Comparison of ENCODE assay signal across 8 cellular contexts in the genomic region with DNA sequence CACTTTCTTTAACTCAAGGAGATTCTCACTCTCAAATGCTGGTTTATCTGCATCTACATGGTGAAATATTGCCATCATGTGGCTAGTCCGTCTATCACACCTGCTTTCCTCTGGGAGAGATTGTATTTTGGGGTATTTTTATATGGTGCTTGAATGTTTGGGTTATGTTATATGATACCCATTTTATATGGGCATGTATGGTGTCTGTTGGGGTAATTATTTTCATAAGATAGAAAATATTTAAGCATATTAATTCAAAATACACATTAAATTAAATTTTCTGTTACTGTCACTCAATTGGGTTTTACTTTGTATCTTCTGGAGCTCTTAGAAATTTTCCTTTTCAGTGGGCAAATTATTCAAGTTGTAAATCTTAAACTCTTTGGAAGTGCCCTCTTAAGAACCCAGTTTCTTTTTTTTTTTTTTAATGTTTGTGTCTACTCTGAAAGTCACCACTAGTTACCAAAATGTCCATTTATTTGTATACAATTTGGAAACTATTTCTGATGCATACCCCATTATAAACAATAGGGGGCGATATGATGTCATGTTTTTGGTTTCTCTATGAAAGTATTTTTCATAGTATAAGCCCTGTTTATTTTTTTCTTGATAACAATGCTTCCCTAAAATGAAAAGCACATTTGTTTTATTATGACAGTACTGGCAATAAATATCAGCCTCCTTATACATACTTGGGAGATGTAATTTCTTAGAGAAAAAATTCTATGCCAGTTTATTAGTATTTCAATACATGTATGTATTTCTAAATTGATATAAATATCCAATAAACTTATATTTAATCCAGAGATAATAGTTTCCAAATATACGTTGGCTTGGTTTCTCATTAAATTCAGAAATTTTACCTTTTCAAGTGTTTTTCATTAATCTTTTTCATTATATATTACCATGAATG. TPM values are rescaled to one million over a fixed set of nuclear protein-coding genes. Genes with fewer than 3 reads are reported as not detected.
DNase-seq lines count a peak whose midpoint lies in the region; ATAC-seq and TF ChIP-seq lines count a peak whose summit lies in the region.

No MANE protein-coding gene starts in this region.

- H3K4me3 Mint-ChIP-seq in WTC11, result no peak overlapping the region

- no peak for TF ChIP-seq EP300 in upper lobe of left lung (IDR thresholded peaks at IDR 0.05)

- H3K27me3 ChIP-seq in upper lobe of left lung, result no peaks in the 10 kb centered on the region

- no peaks in the 10 kb centered on the region for H3K27me3 Mint-ChIP-seq in WTC11 (ENCODE audit: low read depth)

- no peak for TF ChIP-seq POLR2A in GM18505 (IDR thresholded peaks at IDR 0.05; ENCODE audit: borderline replicate concordance, extremely low read depth, insufficient read depth, insufficient read length)
- no peak for TF ChIP-seq POLR2A in upper lobe of left lung (IDR thresholded peaks at IDR 0.05)

- POLR2A ChIA-PET in WTC11 (lab: Charles Lee), result no interaction called here

- no peak overlapping the region for H3K27ac Mint-ChIP-seq in WTC11

- no peaks in the 10 kb centered on the region for H3K36me3 Mint-ChIP-seq in WTC11

- no peak overlapping the region for H3K27ac ChIP-seq in upper lobe of left lung

- no peaks in the 10 kb centered on the region for H3K36me3 ChIP-seq in upper lobe of left lung

- H3K4me1 ChIP-seq in upper lobe of left lung, result no peaks in the 10 kb centered on the region

- TF ChIP-seq CTCF in WTC11 (IDR thresholded peaks at IDR 0.05) (peak; percentile 61), upper lobe of left lung (IDR thresholded peaks at IDR 0.05) (peak in 5 of 6 experiments; percentile 5 to 52 (median 44))

- CTCF ChIA-PET in WTC11 (lab: Charles Lee), result interaction anchor here (0.6 to 1.7 kb wide), 14 partner anchors 10 to 576 kb away, joined by 3 to 15 read pairs (median 3); no protein-coding TSS in a partner anchor

- ATAC-seq in GM18505 (IDR thresholded peaks at IDR 0.05; ENCODE audit: unreplicated experiment) (peak; percentile 92), HG02943 (IDR thresholded peaks at IDR 0.05; ENCODE audit: low read depth, unreplicated experiment) (peak; percentile 70), WTC11 (peak; percentile 82), upper lobe of left lung (ENCODE audit: low FRiP score in 2 of 2) (peak in 1 of 2 donors; percentile 46)

- no peaks in the 10 kb centered on the region for H3K9me3 ChIP-seq in upper lobe of left lung

- no peak overlapping the region for H3K4me3 ChIP-seq in upper lobe of left lung

- DNase-seq in CD1c-positive myeloid dendritic cell (ENCODE audit: extremely low spot score), result peak; percentile 50
- DNase-seq in NCI-H146 (lab: John Stamatoyannopoulos, UW), result peak; percentile 58
- DNase-seq in WTC11 (ENCODE audit: low spot score), result no peak
- DNase-seq in iPS-NIHi7 (ENCODE audit: extremely low spot score), result peak; percentile 32
- no peak for DNase-seq in upper lobe of left lung
- no peak for DNase-seq in GM19240 (ENCODE audit: insufficient read length, low spot score)

- H3K9me3 Mint-ChIP-seq in WTC11, result no peaks in the 10 kb centered on the region

- H3K4me1 Mint-ChIP-seq in WTC11, result peaks cover 16% of the 10 kb centered on the region

- 24% methylated on average over 3 of the region's 3 CpGs for WGBS in upper lobe of left lung, 2 donors

TF ChIP-seq in WTC11, 78 proteins besides CTCF, POLR2A, EP300 and RAD21:
- TF ChIP-seq FOXK1 (CRISPR knock-in tag; IDR thresholded peaks at IDR 0.05) (no peak), EMX1 (CRISPR knock-in tag; IDR thresholded peaks at IDR 0.05) (no peak), NFYB (CRISPR knock-in tag; conservative IDR thresholded peaks at IDR 0.05; ENCODE audit: low read depth) (no peak), ZNF396 (CRISPR knock-in tag; IDR thresholded peaks at IDR 0.05; ENCODE audit: borderline replicate concordance) (no peak), RORB (CRISPR knock-in tag; IDR thresholded peaks at IDR 0.05) (no peak), ZNF263 (CRISPR knock-in tag; IDR thresholded peaks at IDR 0.05; ENCODE audit: low read depth) (no peak), KAT7 (CRISPR knock-in tag; IDR thresholded peaks at IDR 0.05; ENCODE audit: borderline replicate concordance) (no peak)
- TF ChIP-seq, protein P1, sequence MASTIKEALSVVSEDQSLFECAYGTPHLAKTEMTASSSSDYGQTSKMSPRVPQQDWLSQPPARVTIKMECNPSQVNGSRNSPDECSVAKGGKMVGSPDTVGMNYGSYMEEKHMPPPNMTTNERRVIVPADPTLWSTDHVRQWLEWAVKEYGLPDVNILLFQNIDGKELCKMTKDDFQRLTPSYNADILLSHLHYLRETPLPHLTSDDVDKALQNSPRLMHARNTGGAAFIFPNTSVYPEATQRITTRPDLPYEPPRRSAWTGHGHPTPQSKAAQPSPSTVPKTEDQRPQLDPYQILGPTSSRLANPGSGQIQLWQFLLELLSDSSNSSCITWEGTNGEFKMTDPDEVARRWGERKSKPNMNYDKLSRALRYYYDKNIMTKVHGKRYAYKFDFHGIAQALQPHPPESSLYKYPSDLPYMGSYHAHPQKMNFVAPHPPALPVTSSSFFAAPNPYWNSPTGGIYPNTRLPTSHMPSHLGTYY (CRISPR knock-in tag; IDR thresholded peaks at IDR 0.05), result no peak
- TF ChIP-seq, protein P2, sequence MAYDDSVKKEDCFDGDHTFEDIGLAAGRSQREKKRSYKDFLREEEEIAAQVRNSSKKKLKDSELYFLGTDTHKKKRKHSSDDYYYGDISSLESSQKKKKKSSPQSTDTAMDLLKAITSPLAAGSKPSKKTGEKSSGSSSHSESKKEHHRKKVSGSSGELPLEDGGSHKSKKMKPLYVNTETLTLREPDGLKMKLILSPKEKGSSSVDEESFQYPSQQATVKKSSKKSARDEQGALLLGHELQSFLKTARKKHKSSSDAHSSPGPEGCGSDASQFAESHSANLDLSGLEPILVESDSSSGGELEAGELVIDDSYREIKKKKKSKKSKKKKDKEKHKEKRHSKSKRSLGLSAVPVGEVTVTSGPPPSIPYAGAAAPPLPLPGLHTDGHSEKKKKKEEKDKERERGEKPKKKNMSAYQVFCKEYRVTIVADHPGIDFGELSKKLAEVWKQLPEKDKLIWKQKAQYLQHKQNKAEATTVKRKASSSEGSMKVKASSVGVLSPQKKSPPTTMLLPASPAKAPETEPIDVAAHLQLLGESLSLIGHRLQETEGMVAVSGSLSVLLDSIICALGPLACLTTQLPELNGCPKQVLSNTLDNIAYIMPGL (CRISPR knock-in tag; IDR thresholded peaks at IDR 0.05), result no peak
- TF ChIP-seq, protein P3, sequence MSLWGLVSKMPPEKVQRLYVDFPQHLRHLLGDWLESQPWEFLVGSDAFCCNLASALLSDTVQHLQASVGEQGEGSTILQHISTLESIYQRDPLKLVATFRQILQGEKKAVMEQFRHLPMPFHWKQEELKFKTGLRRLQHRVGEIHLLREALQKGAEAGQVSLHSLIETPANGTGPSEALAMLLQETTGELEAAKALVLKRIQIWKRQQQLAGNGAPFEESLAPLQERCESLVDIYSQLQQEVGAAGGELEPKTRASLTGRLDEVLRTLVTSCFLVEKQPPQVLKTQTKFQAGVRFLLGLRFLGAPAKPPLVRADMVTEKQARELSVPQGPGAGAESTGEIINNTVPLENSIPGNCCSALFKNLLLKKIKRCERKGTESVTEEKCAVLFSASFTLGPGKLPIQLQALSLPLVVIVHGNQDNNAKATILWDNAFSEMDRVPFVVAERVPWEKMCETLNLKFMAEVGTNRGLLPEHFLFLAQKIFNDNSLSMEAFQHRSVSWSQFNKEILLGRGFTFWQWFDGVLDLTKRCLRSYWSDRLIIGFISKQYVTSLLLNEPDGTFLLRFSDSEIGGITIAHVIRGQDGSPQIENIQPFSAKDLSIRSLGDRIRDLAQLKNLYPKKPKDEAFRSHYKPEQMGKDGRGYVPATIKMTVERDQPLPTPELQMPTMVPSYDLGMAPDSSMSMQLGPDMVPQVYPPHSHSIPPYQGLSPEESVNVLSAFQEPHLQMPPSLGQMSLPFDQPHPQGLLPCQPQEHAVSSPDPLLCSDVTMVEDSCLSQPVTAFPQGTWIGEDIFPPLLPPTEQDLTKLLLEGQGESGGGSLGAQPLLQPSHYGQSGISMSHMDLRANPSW (CRISPR knock-in tag; conservative IDR thresholded peaks at IDR 0.05; ENCODE audit: low read depth), result no peak

RNA-seq across cellular contexts. Expression of a gene that starts 36.1 kb away (rescaled TPM):
- total RNA-seq in WTC11 (2021), result not detected in 3 replicates
- total RNA-seq in upper lobe of left lung, result not detected

Comparison
In these comparisons a context has a peak if more than half of its experiments do, and no peak if none do; other contexts are left out.
1. DNase-seq: peak in CD1c-positive myeloid dendritic cell (single experiment), NCI-H146 (single experiment) and iPS-NIHi7 (single experiment); none in WTC11 (single experiment), upper lobe of left lung (0 of 2) and GM19240 (single experiment).